Comparison of ENCODE assay signal across 16 cellular contexts in genomic region chr1:42085596-42085995, GRCh38.
DNase-seq lines count a peak whose midpoint lies in the region; ATAC-seq and TF ChIP-seq lines count a peak whose summit lies in the region.
"Had no signal": no experiment of that assay in that cellular context is flagged by ENCODE, and none has a peak within 500 bp of the region (broad histone marks: within the 10 kb centered on the region; RNA-seq: fewer than 3 reads in every experiment).

No MANE protein-coding gene starts in this region.

- peaks cover 2% of the 10 kb centered on the region for H3K27me3 Mint-ChIP-seq in nephron progenitor cell (ENCODE audit: low read depth, poor library complexity)

- H3K27ac ChIP-seq in heart right ventricle (no peak overlapping the region), hepatocyte (no peak overlapping the region), upper lobe of right lung (no peak overlapping the region)
- H3K27ac ChIP-seq: dorsolateral prefrontal cortex, SJSA1, uterus had no signal

- H3K36me3 Mint-ChIP-seq in nephron progenitor cell (ENCODE audit: low read depth): no peaks in the 10 kb centered on the region

- H3K36me3 ChIP-seq in heart right ventricle (no peaks in the 10 kb centered on the region), hepatocyte (replicated peaks; ENCODE audit: insufficient read depth, low read depth) (no peaks in the 10 kb centered on the region), upper lobe of right lung (no peaks in the 10 kb centered on the region)
- H3K36me3 ChIP-seq: SJSA1 had no signal

- H4K20me1 ChIP-seq in hepatocyte (ENCODE audit: insufficient read depth, poor library complexity, severe bottlenecking): no peaks in the 10 kb centered on the region

- H3K4me3 Mint-ChIP-seq in nephron progenitor cell: no peak overlapping the region
- H3K4me3 Mint-ChIP-seq: activated CD4-positive, alpha-beta T cell treated with anti-CD3 and anti-CD28 coated beads, Interleukin-2, amount 10 ng/mL, durations not matched to agents 7 days and 5 days; activated naive CD4-positive, alpha-beta T cell treated with anti-CD3 and anti-CD28 coated beads, Interleukin-2, amount 50 U/mL, for 24 hours; CD8-positive, alpha-beta memory T cell had no signal

- peaks cover 7% of the 10 kb centered on the region for H3K4me1 Mint-ChIP-seq in nephron progenitor cell
- H3K4me1 Mint-ChIP-seq: activated naive CD4-positive, alpha-beta T cell treated with anti-CD3 and anti-CD28 coated beads, Interleukin-2, amount 50 U/mL, for 24 hours; CD8-positive, alpha-beta memory T cell had no signal

- H3K79me2 ChIP-seq in hepatocyte: no peaks in the 10 kb centered on the region

- 12 to 33% methylated on average over 1 of the region's 1 CpG for WGBS in heart right ventricle, 2 donors
- 4% methylated on average over 1 of the region's 1 CpG for WGBS in hepatocyte (ENCODE audit: low lambda C conversion rate, missing lambda C conversion rate)

- H3K4me3 ChIP-seq in heart right ventricle (no peak overlapping the region), WI38 (ENCODE audit: low read depth, low read length) (peak overlapping the region; percentile 10; the same call in 1 of the 2 replicates), hepatocyte (no peak overlapping the region), upper lobe of right lung (no peak overlapping the region)
- H3K4me3 ChIP-seq: dorsolateral prefrontal cortex, SJSA1, uterus had no signal

- H3K27ac Mint-ChIP-seq in nephron progenitor cell: no peak overlapping the region
- H3K27ac Mint-ChIP-seq: activated CD4-positive, alpha-beta T cell treated with anti-CD3 and anti-CD28 coated beads, Interleukin-2, amount 10 ng/mL, durations not matched to agents 7 days and 5 days; activated naive CD4-positive, alpha-beta T cell treated with anti-CD3 and anti-CD28 coated beads, Interleukin-2, amount 50 U/mL, for 24 hours; CD8-positive, alpha-beta memory T cell had no signal

- intact Hi-C loops in left cardiac atrium (cut with DNase I) (no loop called here), heart right ventricle (cut with DNase I) (no loop called here), upper lobe of right lung (cut with DNase I) (no loop called here)

- TF ChIP-seq CTCF in heart right ventricle (IDR thresholded peaks at IDR 0.05) (no peak), WI38 (IDR thresholded peaks at IDR 0.05; ENCODE audit: low read depth, low read length) (no peak), hepatocyte (IDR thresholded peaks at IDR 0.05; ENCODE audit: poor library complexity) (no peak), upper lobe of right lung (IDR thresholded peaks at IDR 0.05) (no peak), nephron progenitor cell (IDR thresholded peaks at IDR 0.05) (no peak)

- ATAC-seq in left cardiac atrium: peak; percentile 70 to 83
- no peak for ATAC-seq in heart right ventricle
- ATAC-seq in upper lobe of right lung: peak; percentile 77
- ATAC-seq: stimulated activated naive CD8-positive, alpha-beta T cell treated with anti-CD3 and anti-CD28 coated beads, Interleukin-15, Interleukin-2, amounts not matched to agents 100 U/mL and 50 U/mL, for 24 hours had no signal

- H3K9me2 ChIP-seq in hepatocyte (replicated peaks; ENCODE audit: insufficient read depth): no peaks in the 10 kb centered on the region

- H3K9me3 Mint-ChIP-seq in nephron progenitor cell: peaks cover 25% of the 10 kb centered on the region

- H3K27me3 ChIP-seq in heart right ventricle: no peaks in the 10 kb centered on the region
- no peaks in the 10 kb centered on the region for H3K27me3 ChIP-seq in hepatocyte
- H3K27me3 ChIP-seq in upper lobe of right lung: no peaks in the 10 kb centered on the region
- H3K27me3 ChIP-seq: uterus had no signal

- H2AFZ ChIP-seq in hepatocyte: no peak overlapping the region

- DNase-seq in left cardiac atrium: no peak
- no peak for DNase-seq in heart right ventricle
- peak; percentile 39 for DNase-seq in hepatocyte (ENCODE audit: low spot score)
- DNase-seq in upper lobe of right lung: no peak
- DNase-seq in hippocampal formation (lab: John Stamatoyannopoulos, UW): no peak
- DNase-seq in HUDEP-2 (lab: John Stamatoyannopoulos, UW; ENCODE audit: unreplicated experiment in 76 of 76): no peak
- no peak for DNase-seq in nephron progenitor cell
- DNase-seq: activated CD4-positive, alpha-beta T cell treated with anti-CD3 and anti-CD28 coated beads, Interleukin-2, amount 10 ng/mL, durations not matched to agents 7 days and 5 days; CD8-positive, alpha-beta memory T cell; dorsolateral prefrontal cortex; stimulated activated naive CD8-positive, alpha-beta T cell treated with anti-CD3 and anti-CD28 coated beads, Interleukin-15, Interleukin-2, amounts not matched to agents 100 U/mL and 50 U/mL, for 24 hours; T1000; uterus had no signal

- H3K4me1 ChIP-seq in heart right ventricle (no peaks in the 10 kb centered on the region), hepatocyte (ENCODE audit: insufficient read depth) (no peaks in the 10 kb centered on the region), upper lobe of right lung (no peaks in the 10 kb centered on the region)
- H3K4me1 ChIP-seq: SJSA1, uterus had no signal

- peak overlapping the region; percentile 48 for H3K4me2 ChIP-seq in hepatocyte

- H3K9me3 ChIP-seq in heart right ventricle: peaks cover 0 to 32% (median 12%) of the 10 kb centered on the region in 11 donors
- H3K9me3 ChIP-seq in hepatocyte (ENCODE audit: low read depth): peaks cover 9% of the 10 kb centered on the region
- no peaks in the 10 kb centered on the region for H3K9me3 ChIP-seq in upper lobe of right lung
- H3K9me3 ChIP-seq: SJSA1, uterus had no signal

Comparison
In these comparisons a context has a peak if more than half of its experiments do, and no peak if none do; other contexts are left out.
1. ATAC-seq: peak in left cardiac atrium (2 of 2) and upper lobe of right lung (single experiment); none in heart right ventricle (0 of 8).